11 cellular contexts compared by ENCODE assay signal in the genomic region with DNA sequence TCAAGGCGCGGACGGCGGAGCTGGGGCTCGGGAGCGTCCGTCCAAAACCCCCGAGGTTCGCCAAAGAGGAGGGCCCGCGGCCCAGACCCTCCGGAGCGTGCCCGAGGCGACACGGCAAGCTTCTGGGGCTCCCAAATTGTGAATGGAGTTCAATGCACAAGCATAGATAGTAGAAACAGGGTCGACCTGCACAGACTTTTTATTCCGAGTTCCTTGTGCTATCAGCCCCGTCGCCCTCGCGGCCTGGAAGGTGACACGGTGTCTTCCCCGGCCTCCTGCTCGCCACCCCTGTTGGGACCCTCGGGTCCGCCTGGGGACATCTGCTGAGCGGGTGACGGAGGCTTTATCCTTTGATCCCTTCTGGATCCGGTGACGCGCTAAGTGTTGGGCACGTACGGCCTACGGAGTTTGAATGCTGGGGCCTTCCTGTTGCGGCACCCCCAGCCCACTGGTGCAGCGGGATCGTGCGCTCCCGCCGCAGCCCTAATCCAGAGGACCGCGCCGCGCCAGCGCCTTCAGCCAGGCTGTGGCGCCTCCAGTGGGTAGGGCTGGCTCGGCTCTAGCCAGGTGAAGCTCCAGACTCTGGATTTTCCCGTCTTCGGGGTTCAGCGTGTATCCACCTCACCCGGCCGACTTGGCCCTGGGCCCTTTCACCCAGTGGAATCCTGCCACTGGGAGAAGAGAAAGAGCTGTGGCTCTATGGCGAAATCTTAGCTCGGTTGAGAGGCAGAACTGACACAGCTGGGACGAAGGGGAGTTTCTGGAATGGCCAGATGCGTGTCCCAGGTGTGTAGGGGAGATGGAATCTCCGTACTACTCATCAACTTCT. TPM values are rescaled to one million over a fixed set of nuclear protein-coding genes. Genes with fewer than 3 reads are reported as not detected.
DNase-seq lines count a peak whose midpoint lies in the region; FAIRE-seq and TF ChIP-seq lines count a peak whose summit lies in the region.
"Had no signal": no experiment of that assay in that cellular context is flagged by ENCODE, and none has a peak within 500 bp of the region (broad histone marks: within the 10 kb centered on the region; RNA-seq: fewer than 3 reads in every experiment).

No MANE protein-coding gene starts in this region.

- H3K27me3 Mint-ChIP-seq in progenitor cell of endocrine pancreas, result peaks cover 80% of the 10 kb centered on the region
- H3K27me3 Mint-ChIP-seq in activated T-helper 2 cell treated with anti-CD3 and anti-CD28 coated beads, Interferon-gamma antibody, Interleukin-2, Interleukin-4, amounts not matched to agents 10 μg/mL and 5 μg/mL and 100 μg/mL, durations not matched to agents 14 hours and 24 hours and 36 hours (ENCODE audit: low read depth), result peaks cover 70% of the 10 kb centered on the region

- peaks cover 7% of the 10 kb centered on the region for H3K4me1 Mint-ChIP-seq in progenitor cell of endocrine pancreas (ENCODE audit: low read depth)
- peaks cover 6% of the 10 kb centered on the region for H3K4me1 Mint-ChIP-seq in activated T-helper 2 cell treated with anti-CD3 and anti-CD28 coated beads, Interferon-gamma antibody, Interleukin-2, Interleukin-4, amounts not matched to agents 10 μg/mL and 5 μg/mL and 100 μg/mL, durations not matched to agents 14 hours and 24 hours and 36 hours (ENCODE audit: low read depth)

- no peaks in the 10 kb centered on the region for H3K9me3 ChIP-seq in WERI-Rb-1 (ENCODE audit: severe bottlenecking)
- no peaks in the 10 kb centered on the region for H3K9me3 ChIP-seq in iPS-15b (ENCODE audit: control insufficient read depth, insufficient read depth, low read length)

- H3K27ac ChIP-seq in WERI-Rb-1, result peak overlapping the region; percentile 25; the same call in 1 of the 2 replicates
- H3K27ac ChIP-seq: HL-60 had no signal

- H3K36me3 ChIP-seq in WERI-Rb-1 (no peaks in the 10 kb centered on the region), iPS-15b (ENCODE audit: control insufficient read depth, insufficient read depth, low read length) (no peaks in the 10 kb centered on the region)

- H3K4me1 ChIP-seq in iPS-15b (ENCODE audit: control insufficient read depth, insufficient read depth, low read length), result peaks cover 10% of the 10 kb centered on the region

- TF ChIP-seq CTCF in WERI-Rb-1 (IDR thresholded peaks at IDR 0.05; ENCODE audit: low read depth, low read length) (peak; percentile 47), progenitor cell of endocrine pancreas (IDR thresholded peaks at IDR 0.05; ENCODE audit: unreplicated experiment) (peak; percentile 51)

- intact Hi-C loops in activated T-helper 2 cell treated with anti-CD3 and anti-CD28 coated beads, Interferon-gamma antibody, Interleukin-2, Interleukin-4, amounts not matched to agents 10 μg/mL and 5 μg/mL and 100 μg/mL, durations not matched to agents 14 hours and 24 hours and 36 hours (cut with micrococcal nuclease), result loop anchor here (5.0 kb wide), 1 partner anchor 372 kb away; a partner anchor contains a TSS

- H3K36me3 Mint-ChIP-seq in progenitor cell of endocrine pancreas (ENCODE audit: insufficient read depth), result no peaks in the 10 kb centered on the region
- H3K36me3 Mint-ChIP-seq in activated T-helper 2 cell treated with anti-CD3 and anti-CD28 coated beads, Interferon-gamma antibody, Interleukin-2, Interleukin-4, amounts not matched to agents 10 μg/mL and 5 μg/mL and 100 μg/mL, durations not matched to agents 14 hours and 24 hours and 36 hours (ENCODE audit: low read depth), result no peaks in the 10 kb centered on the region

- H3K27me3 ChIP-seq in WERI-Rb-1 (ENCODE audit: insufficient read depth, low read depth, severe bottlenecking) (peaks cover 28% of the 10 kb centered on the region), iPS-15b (ENCODE audit: control insufficient read depth, insufficient read depth, low read length) (peaks cover 80% of the 10 kb centered on the region)

- no peak for TF ChIP-seq POLR2A in GM12892 (IDR thresholded peaks at IDR 0.05; ENCODE audit: low read depth, low read length)

- H3K4me3 Mint-ChIP-seq in progenitor cell of endocrine pancreas (ENCODE audit: low read depth), result peak overlapping the region; percentile 71
- no peak overlapping the region for H3K4me3 Mint-ChIP-seq in activated T-helper 2 cell treated with anti-CD3 and anti-CD28 coated beads, Interferon-gamma antibody, Interleukin-2, Interleukin-4, amounts not matched to agents 10 μg/mL and 5 μg/mL and 100 μg/mL, durations not matched to agents 14 hours and 24 hours and 36 hours (ENCODE audit: low read depth)

- no peak for FAIRE-seq in GM12892 (lab: Jason Lieb, UNC)
- FAIRE-seq: H54 had no signal

- H3K4me3 ChIP-seq in WERI-Rb-1 (ENCODE audit: low read depth, low read length) (peak overlapping the region; percentile 36), iPS-15b (ENCODE audit: low read depth, low read length) (peak overlapping the region; percentile 54)

- H3K9me3 Mint-ChIP-seq in progenitor cell of endocrine pancreas (ENCODE audit: low read depth), result no peaks in the 10 kb centered on the region
- H3K9me3 Mint-ChIP-seq in activated T-helper 2 cell treated with anti-CD3 and anti-CD28 coated beads, Interferon-gamma antibody, Interleukin-2, Interleukin-4, amounts not matched to agents 10 μg/mL and 5 μg/mL and 100 μg/mL, durations not matched to agents 14 hours and 24 hours and 36 hours, result no peaks in the 10 kb centered on the region

- DNase-seq in GM12892 (ENCODE audit: insufficient read length), result peak; percentile 27
- peak; percentile 65 for DNase-seq in WERI-Rb-1
- no peak for DNase-seq in progenitor cell of endocrine pancreas (ENCODE audit: low spot score, unreplicated experiment)
- DNase-seq in dedifferentiated amniotic fluid mesenchymal stem cell (ENCODE audit: extremely low spot score), result no peak
- no peak for DNase-seq in activated T-helper 2 cell treated with anti-CD3 and anti-CD28 coated beads, Interferon-gamma antibody, Interleukin-2, Interleukin-4, amounts not matched to agents 10 μg/mL and 5 μg/mL and 100 μg/mL, durations not matched to agents 14 hours and 24 hours and 36 hours (ENCODE audit: low spot score)
- no peak for DNase-seq in NCI-H1694 treated with DMSO at 0.1 percent for 48 hours (lab: John Stamatoyannopoulos, UW)
- DNase-seq in HCEC 1CT, result no peak
- DNase-seq: NCI-H1930 had no signal

- H3K27ac Mint-ChIP-seq in progenitor cell of endocrine pancreas, result no peak overlapping the region
- no peak overlapping the region for H3K27ac Mint-ChIP-seq in activated T-helper 2 cell treated with anti-CD3 and anti-CD28 coated beads, Interferon-gamma antibody, Interleukin-2, Interleukin-4, amounts not matched to agents 10 μg/mL and 5 μg/mL and 100 μg/mL, durations not matched to agents 14 hours and 24 hours and 36 hours

- no peak overlapping the region for H3K9ac ChIP-seq in iPS-15b (ENCODE audit: low read depth, low read length)

RNA-seq across cellular contexts. Expression of a gene that starts 17.0 kb away (rescaled TPM):
- polyA plus RNA-seq in GM12892 (2012; ENCODE audit: missing spikeins), result 0.40 TPM
- total RNA-seq in progenitor cell of endocrine pancreas, result 3.3 and 4.4 TPM in 2 replicates
- total RNA-seq in activated T-helper 2 cell treated with anti-CD3 and anti-CD28 coated beads, Interferon-gamma antibody, Interleukin-2, Interleukin-4, amounts not matched to agents 10 μg/mL and 5 μg/mL and 100 μg/mL, durations not matched to agents 14 hours and 24 hours and 36 hours, result 0.41 and 0.60 TPM in 2 replicates

RNA-seq across cellular contexts. Expression of a gene that starts 38.8 kb away (rescaled TPM):
- polyA plus RNA-seq in GM12892 (2012; ENCODE audit: missing spikeins), result 45.2 TPM
- total RNA-seq in progenitor cell of endocrine pancreas, result 0.29 and 0.50 TPM in 2 replicates
- 46.8 and 47.7 TPM in 2 replicates for total RNA-seq in activated T-helper 2 cell treated with anti-CD3 and anti-CD28 coated beads, Interferon-gamma antibody, Interleukin-2, Interleukin-4, amounts not matched to agents 10 μg/mL and 5 μg/mL and 100 μg/mL, durations not matched to agents 14 hours and 24 hours and 36 hours

Comparison
In these comparisons a context has a peak if more than half of its experiments do, and no peak if none do; other contexts are left out.
1. DNase-seq: peak in GM12892 (single experiment) and WERI-Rb-1 (single experiment); none in progenitor cell of endocrine pancreas (single experiment), dedifferentiated amniotic fluid mesenchymal stem cell (single experiment), activated T-helper 2 cell treated with anti-CD3 and anti-CD28 coated beads, Interferon-gamma antibody, Interleukin-2, Interleukin-4, amounts not matched to agents 10 μg/mL and 5 μg/mL and 100 μg/mL, durations not matched to agents 14 hours and 24 hours and 36 hours (single experiment), NCI-H1694 treated with DMSO at 0.1 percent for 48 hours (single experiment) and HCEC 1CT (single experiment).
2. RNA of a gene that starts 38.8 kb away (total RNA-seq): 46.8 to 47.7 TPM in activated T-helper 2 cell treated with anti-CD3 and anti-CD28 coated beads, Interferon-gamma antibody, Interleukin-2, Interleukin-4, amounts not matched to agents 10 μg/mL and 5 μg/mL and 100 μg/mL, durations not matched to agents 14 hours and 24 hours and 36 hours; 0.29 to 0.50 TPM in progenitor cell of endocrine pancreas; every median in the first group is over 10 times any median in the second.